In the genomic region with DNA sequence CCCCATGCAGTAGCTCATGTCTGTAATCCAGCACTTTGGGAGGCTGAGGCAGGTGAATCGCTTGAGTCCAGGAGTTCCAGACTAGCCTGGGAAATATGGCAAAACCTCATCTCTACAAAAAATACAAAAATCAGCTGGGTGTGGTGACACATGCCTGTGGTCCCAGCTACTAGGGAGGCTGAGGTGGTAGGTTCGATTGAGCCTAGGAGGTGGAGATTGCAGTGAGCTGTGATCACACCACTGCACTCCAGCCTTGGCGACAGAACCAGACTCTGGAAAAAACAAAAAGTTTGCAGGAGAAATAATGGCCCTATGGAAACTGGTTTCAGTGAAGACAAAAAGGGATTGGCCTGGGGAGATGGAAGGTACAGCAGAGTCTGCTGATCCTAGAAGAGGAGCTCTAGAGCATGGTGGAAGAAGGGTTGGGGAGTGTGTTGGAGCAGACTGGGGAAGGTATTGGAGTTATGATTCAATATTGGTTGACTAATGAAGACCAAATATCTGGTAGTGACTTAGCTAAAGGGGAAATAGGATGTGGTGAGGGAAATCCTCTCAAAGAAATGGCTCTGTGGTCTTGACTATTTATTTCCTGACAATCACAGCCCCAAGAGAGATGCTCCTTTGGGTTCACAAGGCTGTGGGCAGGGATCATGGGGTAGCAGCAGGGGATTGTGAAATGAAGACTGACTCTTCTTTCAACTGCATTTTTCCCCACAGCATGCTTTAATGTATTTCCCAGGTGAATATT, we compare ENCODE assay signal across 17 cellular contexts.
DNase-seq lines count a peak whose midpoint lies in the region; ATAC-seq, FAIRE-seq and TF ChIP-seq lines count a peak whose summit lies in the region.
"Had no signal": no experiment of that assay in that cellular context is flagged by ENCODE, and none has a peak within 500 bp of the region (broad histone marks: within the 10 kb centered on the region; RNA-seq: fewer than 3 reads in every experiment).

No MANE protein-coding gene starts in this region.

- DNase-seq in AG10803 (ENCODE audit: low read depth): peak; percentile 30
- peak; percentile 45 for DNase-seq in EL
- DNase-seq in NOMO-1 (lab: John Stamatoyannopoulos, UW; ENCODE audit: unreplicated experiment in 2 of 2): peak; percentile 60 to 84
- peak; percentile 22 for DNase-seq in bronchial epithelial cell (ENCODE audit: low read depth)
- no peak for DNase-seq in nephron progenitor cell
- DNase-seq in left colon: no peak
- no peak for DNase-seq in activated T-helper 1 cell treated with anti-CD3 and anti-CD28 coated beads, Interleukin-12 subunit alpha, Interleukin-12 subunit beta, Interleukin-2, Interleukin-4 antibody, amounts not matched to agents 30 ng/mL and 10 ng/mL and 1 ng/mL, durations not matched to agents 14 hours and 24 hours and 36 hours (ENCODE audit: low spot score)
- DNase-seq in AG08395 (ENCODE audit: low spot score): no peak
- DNase-seq: activated T-cell treated with anti-CD3 and anti-CD28 coated beads, Interleukin-2, amount 50 U/mL, for 48 hours; esophagus squamous epithelium; left cardiac atrium; NCI-H1105; NCI-H2227 treated with DMSO at 0.1 percent for 48 hours; psoas muscle had no signal

- intact Hi-C loops in left colon (cut with DNase I, micrococcal nuclease): no loop called here
- intact Hi-C loops in activated T-helper 1 cell treated with anti-CD3 and anti-CD28 coated beads, Interleukin-12 subunit alpha, Interleukin-12 subunit beta, Interleukin-2, Interleukin-4 antibody, amounts not matched to agents 30 ng/mL and 10 ng/mL and 1 ng/mL, durations not matched to agents 14 hours and 24 hours and 36 hours (cut with micrococcal nuclease): no loop called here

- no peaks in the 10 kb centered on the region for H3K36me3 ChIP-seq in bronchial epithelial cell (ENCODE audit: control insufficient read depth, insufficient read depth, low read length)
- H3K36me3 ChIP-seq: thoracic aorta had no signal

- no peak for FAIRE-seq in bronchial epithelial cell (lab: Jason Lieb, UNC)

- TF ChIP-seq CTCF in AG10803 (conservative IDR thresholded peaks at IDR 0.05; ENCODE audit: low read length) (no peak), bronchial epithelial cell (IDR thresholded peaks at IDR 0.05; ENCODE audit: insufficient read depth, low read length, severe bottlenecking) (no peak), nephron progenitor cell (IDR thresholded peaks at IDR 0.05) (no peak)

- no peak overlapping the region for H3K4me3 Mint-ChIP-seq in nephron progenitor cell
- H3K4me3 Mint-ChIP-seq in activated T-helper 1 cell treated with anti-CD3 and anti-CD28 coated beads, Interleukin-12 subunit alpha, Interleukin-12 subunit beta, Interleukin-2, Interleukin-4 antibody, amounts not matched to agents 30 ng/mL and 10 ng/mL and 1 ng/mL, durations not matched to agents 14 hours and 24 hours and 36 hours: no peak overlapping the region
- H3K4me3 Mint-ChIP-seq: WTC11 had no signal

- ATAC-seq in left colon: no peak
- ATAC-seq: left cardiac atrium, psoas muscle, WTC11 had no signal

- no peaks in the 10 kb centered on the region for H3K27me3 ChIP-seq in bronchial epithelial cell (ENCODE audit: control insufficient read depth, insufficient read depth, low read length)
- H3K27me3 ChIP-seq: esophagus squamous epithelium had no signal

- no peak overlapping the region for H3K4me3 ChIP-seq in AG10803 (ENCODE audit: low read length)
- no peak overlapping the region for H3K4me3 ChIP-seq in bronchial epithelial cell (ENCODE audit: low read depth, low read length)
- H3K4me3 ChIP-seq: esophagus squamous epithelium, psoas muscle, SK-N-MC, thoracic aorta had no signal

- H3K36me3 Mint-ChIP-seq in nephron progenitor cell (ENCODE audit: low read depth): peaks cover 19% of the 10 kb centered on the region
- peaks cover 22% of the 10 kb centered on the region for H3K36me3 Mint-ChIP-seq in activated T-helper 1 cell treated with anti-CD3 and anti-CD28 coated beads, Interleukin-12 subunit alpha, Interleukin-12 subunit beta, Interleukin-2, Interleukin-4 antibody, amounts not matched to agents 30 ng/mL and 10 ng/mL and 1 ng/mL, durations not matched to agents 14 hours and 24 hours and 36 hours (ENCODE audit: low read depth)

- H3K4me1 Mint-ChIP-seq in nephron progenitor cell: no peaks in the 10 kb centered on the region
- H3K4me1 Mint-ChIP-seq in activated T-helper 1 cell treated with anti-CD3 and anti-CD28 coated beads, Interleukin-12 subunit alpha, Interleukin-12 subunit beta, Interleukin-2, Interleukin-4 antibody, amounts not matched to agents 30 ng/mL and 10 ng/mL and 1 ng/mL, durations not matched to agents 14 hours and 24 hours and 36 hours (ENCODE audit: low read depth): peaks cover 5% of the 10 kb centered on the region
- H3K4me1 Mint-ChIP-seq: WTC11 had no signal

- H3K9me3 Mint-ChIP-seq in nephron progenitor cell: no peaks in the 10 kb centered on the region
- H3K9me3 Mint-ChIP-seq in activated T-helper 1 cell treated with anti-CD3 and anti-CD28 coated beads, Interleukin-12 subunit alpha, Interleukin-12 subunit beta, Interleukin-2, Interleukin-4 antibody, amounts not matched to agents 30 ng/mL and 10 ng/mL and 1 ng/mL, durations not matched to agents 14 hours and 24 hours and 36 hours: peaks cover 3% of the 10 kb centered on the region

- H3K27ac Mint-ChIP-seq in nephron progenitor cell: no peak overlapping the region
- H3K27ac Mint-ChIP-seq in activated T-helper 1 cell treated with anti-CD3 and anti-CD28 coated beads, Interleukin-12 subunit alpha, Interleukin-12 subunit beta, Interleukin-2, Interleukin-4 antibody, amounts not matched to agents 30 ng/mL and 10 ng/mL and 1 ng/mL, durations not matched to agents 14 hours and 24 hours and 36 hours: no peak overlapping the region
- H3K27ac Mint-ChIP-seq: WTC11 had no signal

- H3K27me3 Mint-ChIP-seq in nephron progenitor cell (ENCODE audit: low read depth, poor library complexity): no peaks in the 10 kb centered on the region
- H3K27me3 Mint-ChIP-seq in activated T-helper 1 cell treated with anti-CD3 and anti-CD28 coated beads, Interleukin-12 subunit alpha, Interleukin-12 subunit beta, Interleukin-2, Interleukin-4 antibody, amounts not matched to agents 30 ng/mL and 10 ng/mL and 1 ng/mL, durations not matched to agents 14 hours and 24 hours and 36 hours (ENCODE audit: insufficient read depth): no peaks in the 10 kb centered on the region

Comparison
In these comparisons a context has a peak if more than half of its experiments do, and no peak if none do; other contexts are left out.
1. DNase-seq: peak in AG10803 (single experiment), EL (single experiment), NOMO-1 (2 of 2) and bronchial epithelial cell (single experiment); none in nephron progenitor cell (single experiment), left colon (0 of 2), activated T-helper 1 cell treated with anti-CD3 and anti-CD28 coated beads, Interleukin-12 subunit alpha, Interleukin-12 subunit beta, Interleukin-2, Interleukin-4 antibody, amounts not matched to agents 30 ng/mL and 10 ng/mL and 1 ng/mL, durations not matched to agents 14 hours and 24 hours and 36 hours (single experiment) and AG08395 (single experiment).